In genomic region chr17:66301418-66301863, GRCh38 we compare ENCODE assay signal across 8 cellular contexts. TPM values are rescaled to one million over a fixed set of nuclear protein-coding genes. Genes with fewer than 3 reads are reported as not detected.
A peak's percentile ranks its signal among the peaks of the same experiment; 100 is the strongest.
DNase-seq lines count a peak whose midpoint lies in the region; ATAC-seq and TF ChIP-seq lines count a peak whose summit lies in the region.

No MANE protein-coding gene starts in this region.

- in situ Hi-C loops in gastrocnemius medialis (cut with MboI; ENCODE audit: low sequenced_read_pairs in 4 of 4), result loop anchor here in 1 of 4 donors (10.0 kb wide), 1 partner anchor 63 kb away; no protein-coding TSS in a partner anchor

- H3K4me3 ChIP-seq in SK-N-MC (peak overlapping the region; percentile 86), fibroblast of villous mesenchyme (ENCODE audit: low read depth, low read length) (peak overlapping the region; percentile 85), gastrocnemius medialis (peak overlapping the region; percentile 72 to 97 (median 80))

- DNase-seq in SK-N-MC (ENCODE audit: low read depth, low spot score) (no peak), fibroblast of villous mesenchyme (ENCODE audit: low read depth) (no peak), gastrocnemius medialis (no peak), NCI-H187 (lab: John Stamatoyannopoulos, UW) (no peak), NCI-H1105 treated with DMSO at 0.1 percent for 48 hours (lab: John Stamatoyannopoulos, UW) (no peak), NCI-H2196 (lab: John Stamatoyannopoulos, UW; ENCODE audit: unreplicated experiment) (no peak), epidermal melanocyte (ENCODE audit: insufficient read length, low spot score) (no peak)

- intact Hi-C loops in gastrocnemius medialis (cut with DNase I; ENCODE audit: low total_unique reads), result loop anchor here (5.0 kb wide), 2 partner anchors 221 to 1691 kb away; no protein-coding TSS in a partner anchor

- TF ChIP-seq CTCF in fibroblast of villous mesenchyme (IDR thresholded peaks at IDR 0.05; ENCODE audit: insufficient read depth, low read depth, low read length), result no peak
- TF ChIP-seq CTCF in gastrocnemius medialis (IDR thresholded peaks at IDR 0.05 in 4 of 5, conservative IDR thresholded peaks at IDR 0.05 in 1 of 5), result no peak

- no peak overlapping the region for H3K9ac ChIP-seq in SK-N-MC (ENCODE audit: insufficient read length)

- H3K27me3 ChIP-seq in gastrocnemius medialis, result no peaks in the 10 kb centered on the region

- H3K9me3 ChIP-seq in SK-N-MC (ENCODE audit: low read depth, low read length), result no peaks in the 10 kb centered on the region
- H3K9me3 ChIP-seq in gastrocnemius medialis, result no peaks in the 10 kb centered on the region

- no peak for TF ChIP-seq POLR2A in gastrocnemius medialis (IDR thresholded peaks at IDR 0.05)

- ATAC-seq in GM18520 (IDR thresholded peaks at IDR 0.05; ENCODE audit: unreplicated experiment) (peak; percentile 51), gastrocnemius medialis (no peak)

- no peak overlapping the region for H3K27ac ChIP-seq in SK-N-MC
- H3K27ac ChIP-seq in gastrocnemius medialis, result peak overlapping the region; percentile 68 to 78 (median 75)

- H3K4me1 ChIP-seq in gastrocnemius medialis, result peaks cover 11 to 12% of the 10 kb centered on the region in 2 donors

- H3K36me3 ChIP-seq in SK-N-MC (ENCODE audit: insufficient read depth, low read length) (no peaks in the 10 kb centered on the region), gastrocnemius medialis (no peaks in the 10 kb centered on the region)

RNA-seq across cellular contexts. Expression of gene PRKCA, which starts 1.0 kb away (rescaled TPM):
- total RNA-seq in fibroblast of villous mesenchyme (50.9 and 60.5 TPM in 2 replicates), gastrocnemius medialis (10 to 100 TPM in 2 of 4 donors, 1 to 10 TPM in 2; 7.6 to 16.8 (median 11.1) TPM)
